8 cellular contexts compared by ENCODE assay signal in genomic region chr5:142357469-142358090, GRCh38. TPM values are rescaled to one million over a fixed set of nuclear protein-coding genes. Genes with fewer than 3 reads are reported as not detected.
DNase-seq lines count a peak whose midpoint lies in the region; ATAC-seq and TF ChIP-seq lines count a peak whose summit lies in the region.

No MANE protein-coding gene starts in this region.

- ATAC-seq in HG02610 (IDR thresholded peaks at IDR 0.05; ENCODE audit: unreplicated experiment), result no peak

- H3K9me3 ChIP-seq in BE2C (no peaks in the 10 kb centered on the region; the same call in 1 of the 2 replicates), Loucy (ENCODE audit: insufficient read depth, low read depth, low read length) (no peaks in the 10 kb centered on the region), muscle layer of duodenum (ENCODE audit: control insufficient read depth in 1 of 2, low read length in 2 of 2) (no peaks in the 10 kb centered on the region)

- no peak overlapping the region for H3K9ac ChIP-seq in Loucy (ENCODE audit: low read depth, low read length, poor library complexity, severe bottlenecking)

- H3K4me1 ChIP-seq in BE2C, result peaks cover 28% of the 10 kb centered on the region
- H3K4me1 ChIP-seq in Loucy (ENCODE audit: insufficient read depth, low read length, poor library complexity, severe bottlenecking), result peaks cover 10% of the 10 kb centered on the region
- H3K4me1 ChIP-seq in muscle layer of duodenum (ENCODE audit: control insufficient read depth in 1 of 2, insufficient read depth in 2 of 2, low read length in 2 of 2), result peaks cover 0 to 8% of the 10 kb centered on the region in 2 donors

- TF ChIP-seq CTCF in BE2C (IDR thresholded peaks at IDR 0.05; ENCODE audit: low read depth, low read length), result no peak
- no peak for TF ChIP-seq CTCF in Loucy (conservative IDR thresholded peaks at IDR 0.05; ENCODE audit: low read length)

- no peaks in the 10 kb centered on the region for H3K79me2 ChIP-seq in Loucy (ENCODE audit: insufficient read depth, low read length)

- H3K9me2 ChIP-seq in Loucy (replicated peaks; ENCODE audit: low read depth, low read length), result no peaks in the 10 kb centered on the region

- H3K4me3 ChIP-seq in BE2C (ENCODE audit: low read depth, low read length), result peak overlapping the region; percentile 68
- H3K4me3 ChIP-seq in Loucy (ENCODE audit: low read length, poor library complexity, severe bottlenecking), result peak overlapping the region; percentile 51
- peak overlapping the region; percentile 72 to 73 for H3K4me3 ChIP-seq in muscle layer of duodenum (ENCODE audit: low read depth in 1 of 2, low read length in 2 of 2)

- H3K4me2 ChIP-seq in Loucy (ENCODE audit: low read depth, low read length, poor library complexity, severe bottlenecking), result peak overlapping the region; percentile 71

- no peaks in the 10 kb centered on the region for H3F3A ChIP-seq in Loucy (ENCODE audit: low read depth)

- H3K27ac ChIP-seq in cingulate gyrus (ENCODE audit: low read depth, low read length) (peak overlapping the region; percentile 90), muscle layer of duodenum (ENCODE audit: low read length) (peak overlapping the region; percentile 92)

- H3K36me3 ChIP-seq in BE2C, result no peaks in the 10 kb centered on the region
- H3K36me3 ChIP-seq in Loucy (ENCODE audit: insufficient read depth, low read length), result no peaks in the 10 kb centered on the region
- peaks cover 0 to 4% of the 10 kb centered on the region in 2 donors for H3K36me3 ChIP-seq in muscle layer of duodenum (ENCODE audit: control insufficient read depth in 1 of 2, insufficient read depth in 2 of 2, low read length in 2 of 2)

- peaks cover 11% of the 10 kb centered on the region for H4K20me1 ChIP-seq in Loucy (ENCODE audit: insufficient read depth, low read length, poor library complexity, severe bottlenecking)

- DNase-seq in BE2C (no peak), Ammon's horn (ENCODE audit: low spot score) (no peak), COLO829 (ENCODE audit: low spot score) (no peak)
- DNase-seq in activated CD4-positive, CD25-positive, alpha-beta regulatory T cell treated with anti-CD3 and anti-CD28 coated beads, Interleukin-2, amount 50 U/mL, for 72 hours, result no peak

- H2AFZ ChIP-seq in Loucy (ENCODE audit: low read length), result no peak overlapping the region

- H3K27me3 ChIP-seq in BE2C (no peaks in the 10 kb centered on the region), Loucy (ENCODE audit: insufficient read depth, low read length, poor library complexity, severe bottlenecking) (peaks cover 86% of the 10 kb centered on the region), muscle layer of duodenum (ENCODE audit: low read depth, low read length) (peaks cover 11% of the 10 kb centered on the region)

RNA-seq across cellular contexts. Expression of gene SPRY4, which starts 32.8 kb away (rescaled TPM):
- 166 TPM for polyA plus RNA-seq in BE2C (2012; ENCODE audit: insufficient read depth, insufficient read length, low read depth)
